ENCODE assay signal across 9 cellular contexts in genomic region chr14:21191261-21191808, GRCh38. TPM values are rescaled to one million over a fixed set of nuclear protein-coding genes. Genes with fewer than 3 reads are reported as not detected.
DNase-seq lines count a peak whose midpoint lies in the region; ATAC-seq and TF ChIP-seq lines count a peak whose summit lies in the region.
"Had no signal": no experiment of that assay in that cellular context is flagged by ENCODE, and none has a peak within 500 bp of the region (broad histone marks: within the 10 kb centered on the region; RNA-seq: fewer than 3 reads in every experiment).

No MANE protein-coding gene starts in this region.

- CTCF ChIA-PET in Calu3 (lab: Charles Lee) = interaction anchor here (0.7 kb wide), 1 partner anchor 89 kb away, joined by 3 read pairs; no protein-coding TSS in a partner anchor

- intact Hi-C loops in Calu3 (cut with micrococcal nuclease; ENCODE audit: unreplicated experiment) = no loop called here

- H3K9me3 ChIP-seq in HUES64 (ENCODE audit: insufficient read depth, low read depth, low read length) (peaks cover 6% of the 10 kb centered on the region; the same call in 1 of the 2 replicates), neural progenitor cell (ENCODE audit: low read depth) (no peaks in the 10 kb centered on the region)

- no peaks in the 10 kb centered on the region for H4K20me1 ChIP-seq in neural progenitor cell (ENCODE audit: low read depth)

- H3K79me2 ChIP-seq in neural progenitor cell (ENCODE audit: low read depth) = no peaks in the 10 kb centered on the region

- no peaks in the 10 kb centered on the region for H3K27me3 ChIP-seq in HUES64 (ENCODE audit: insufficient read depth, low read length)
- no peaks in the 10 kb centered on the region for H3K27me3 ChIP-seq in neural progenitor cell

- H3K27ac ChIP-seq in HUES64 (ENCODE audit: low read depth, low read length) = no peak overlapping the region
- H3K27ac ChIP-seq in neural progenitor cell = no peak overlapping the region

- H3K9ac ChIP-seq in HUES64 (ENCODE audit: low read depth, low read length) (no peak overlapping the region), neural progenitor cell (no peak overlapping the region)

- DNase-seq in Calu3 = no peak
- no peak for DNase-seq in activated naive CD8-positive, alpha-beta T cell treated with anti-CD3 and anti-CD28 coated beads, Interleukin-2, amount 50 U/mL, for 24 hours
- DNase-seq in neural progenitor cell (ENCODE audit: low spot score) = no peak
- DNase-seq in amniotic stem cell (lab: John Stamatoyannopoulos, UW) = no peak
- no peak for DNase-seq in NCI-H2196 (lab: John Stamatoyannopoulos, UW; ENCODE audit: unreplicated experiment)
- no peak for DNase-seq in NCI-H1694 treated with DMSO at 0.1 percent for 48 hours (lab: John Stamatoyannopoulos, UW)

- H3K27me3 Mint-ChIP-seq in Calu3 (ENCODE audit: unreplicated experiment) (no peaks in the 10 kb centered on the region), neural progenitor cell (ENCODE audit: insufficient read depth, low read depth) (peaks cover 12% of the 10 kb centered on the region)
- H3K27me3 Mint-ChIP-seq in activated naive CD8-positive, alpha-beta T cell treated with anti-CD3 and anti-CD28 coated beads, Interleukin-2, amount 50 U/mL, for 24 hours = no peaks in the 10 kb centered on the region

- H2AFZ ChIP-seq in neural progenitor cell (replicated peaks) = peak overlapping the region; percentile 55

- no peak for TF ChIP-seq CTCF in Calu3 (IDR thresholded peaks at IDR 0.05; ENCODE audit: unreplicated experiment)
- no peak for TF ChIP-seq CTCF in neural progenitor cell (IDR thresholded peaks at IDR 0.05)

- no peak for ATAC-seq in activated naive CD8-positive, alpha-beta T cell treated with anti-CD3 and anti-CD28 coated beads, Interleukin-2, amount 50 U/mL, for 24 hours
- no peak for ATAC-seq in GM19463 (IDR thresholded peaks at IDR 0.05; ENCODE audit: unreplicated experiment)

- H3K27ac Mint-ChIP-seq in Calu3 (ENCODE audit: unreplicated experiment) = no peak overlapping the region
- no peak overlapping the region for H3K27ac Mint-ChIP-seq in activated naive CD8-positive, alpha-beta T cell treated with anti-CD3 and anti-CD28 coated beads, Interleukin-2, amount 50 U/mL, for 24 hours
- no peak overlapping the region for H3K27ac Mint-ChIP-seq in neural progenitor cell

- H3K4me2 ChIP-seq in neural progenitor cell = peak overlapping the region; percentile 60

- H3K36me3 Mint-ChIP-seq in Calu3 (ENCODE audit: insufficient read depth, unreplicated experiment) = peaks cover 33% of the 10 kb centered on the region
- no peaks in the 10 kb centered on the region for H3K36me3 Mint-ChIP-seq in activated naive CD8-positive, alpha-beta T cell treated with anti-CD3 and anti-CD28 coated beads, Interleukin-2, amount 50 U/mL, for 24 hours (ENCODE audit: low read depth)
- H3K36me3 Mint-ChIP-seq in neural progenitor cell = no peaks in the 10 kb centered on the region

- H3K36me3 ChIP-seq in HUES64 (ENCODE audit: insufficient read depth, low read length) (no peaks in the 10 kb centered on the region), neural progenitor cell (no peaks in the 10 kb centered on the region)

- H3K9me3 Mint-ChIP-seq in Calu3 (ENCODE audit: low read depth, unreplicated experiment) (no peaks in the 10 kb centered on the region), neural progenitor cell (peaks cover 3% of the 10 kb centered on the region)
- no peaks in the 10 kb centered on the region for H3K9me3 Mint-ChIP-seq in activated naive CD8-positive, alpha-beta T cell treated with anti-CD3 and anti-CD28 coated beads, Interleukin-2, amount 50 U/mL, for 24 hours

- H3K4me3 ChIP-seq in HUES64 (ENCODE audit: low read length) = peak overlapping the region; percentile 25; the same call in 1 of the 2 replicates
- H3K4me3 ChIP-seq in neural progenitor cell = peak overlapping the region; percentile 24

- peaks cover 33% of the 10 kb centered on the region for H3F3A ChIP-seq in neural progenitor cell (ENCODE audit: low read depth)

- H3K4me3 Mint-ChIP-seq in Calu3 (ENCODE audit: low read depth, unreplicated experiment) (peak overlapping the region; percentile 32), neural progenitor cell (peak overlapping the region; percentile 64)
- H3K4me3 Mint-ChIP-seq in activated naive CD8-positive, alpha-beta T cell treated with anti-CD3 and anti-CD28 coated beads, Interleukin-2, amount 50 U/mL, for 24 hours = peak overlapping the region; percentile 65

- BruUV-seq in Calu3 (replicated peaks; lab: Mats Ljungman, UMichigan) = no TSS peak

- 84% methylated on average over 7 of the region's 7 CpGs for WGBS in HUES64

- H3K4me1 ChIP-seq in HUES64 (ENCODE audit: insufficient read depth, low read length) = peaks cover 4% of the 10 kb centered on the region; the same call in 1 of the 2 replicates
- H3K4me1 ChIP-seq in neural progenitor cell = peaks cover 3% of the 10 kb centered on the region

- no peaks in the 10 kb centered on the region for H3K4me1 Mint-ChIP-seq in Calu3 (ENCODE audit: low read depth, unreplicated experiment)
- H3K4me1 Mint-ChIP-seq in activated naive CD8-positive, alpha-beta T cell treated with anti-CD3 and anti-CD28 coated beads, Interleukin-2, amount 50 U/mL, for 24 hours = peaks cover 12% of the 10 kb centered on the region
- peaks cover 9% of the 10 kb centered on the region for H3K4me1 Mint-ChIP-seq in neural progenitor cell

RNA-seq across cellular contexts. Expression of gene OR5AU1, which starts 35.5 kb away (rescaled TPM):
- 0.05 and 0.14 TPM in 2 replicates for total RNA-seq in Calu3 (2022)
- not detected for polyA plus RNA-seq in HUES64 (2013, experiment 1 of 2)
- polyA plus RNA-seq in HUES64 (2013, experiment 2 of 2) = not detected
- under 0.01 TPM in 1 of 2 replicates, not detected in the other for total RNA-seq in neural progenitor cell (ENCODE audit: low replicate concordance)
- total RNA-seq: urinary bladder had no signal
- polyA plus RNA-seq: urinary bladder had no signal
